ENCODE assay signal across 17 cellular contexts in genomic region chr2:144234115-144234772, GRCh38.
DNase-seq lines count a peak whose midpoint lies in the region; ATAC-seq and TF ChIP-seq lines count a peak whose summit lies in the region.
"Had no signal": no experiment of that assay in that cellular context is flagged by ENCODE, and none has a peak within 500 bp of the region (broad histone marks: within the 10 kb centered on the region; RNA-seq: fewer than 3 reads in every experiment).

No MANE protein-coding gene starts in this region.

- H3K9me3 ChIP-seq in DOHH2 (ENCODE audit: control insufficient read depth, insufficient read depth, low read length) (no peaks in the 10 kb centered on the region), thyroid gland (no peaks in the 10 kb centered on the region)
- H3K9me3 ChIP-seq: lower lobe of right lung, MG63, transverse colon had no signal

- H3K36me3 ChIP-seq in DOHH2 (ENCODE audit: control insufficient read depth, low read length) (peaks cover 35% of the 10 kb centered on the region), thyroid gland (no peaks in the 10 kb centered on the region)
- H3K36me3 ChIP-seq: lower lobe of right lung, MG63, transverse colon had no signal

- peaks cover 9% of the 10 kb centered on the region for H3F3A ChIP-seq in DOHH2 (ENCODE audit: control insufficient read depth, insufficient read depth)

- H3K4me1 Mint-ChIP-seq in activated T-helper 1 cell treated with anti-CD3 and anti-CD28 coated beads, Interleukin-12 subunit alpha, Interleukin-12 subunit beta, Interleukin-2, Interleukin-4 antibody, amounts not matched to agents 30 ng/mL and 10 ng/mL and 1 ng/mL, durations not matched to agents 14 hours and 24 hours and 36 hours (ENCODE audit: low read depth): peaks cover 71% of the 10 kb centered on the region
- H3K4me1 Mint-ChIP-seq in immature natural killer cell: peaks cover 45 to 66% of the 10 kb centered on the region in 2 donors

- peak overlapping the region; percentile 66 for H3K27ac Mint-ChIP-seq in activated T-helper 1 cell treated with anti-CD3 and anti-CD28 coated beads, Interleukin-12 subunit alpha, Interleukin-12 subunit beta, Interleukin-2, Interleukin-4 antibody, amounts not matched to agents 30 ng/mL and 10 ng/mL and 1 ng/mL, durations not matched to agents 14 hours and 24 hours and 36 hours
- H3K27ac Mint-ChIP-seq in immature natural killer cell: peak overlapping the region in 4 of 6 donors; percentile 13 to 54 (median 18)

- H3K4me3 ChIP-seq in DOHH2 (ENCODE audit: low read length) (0 out of 2 replicates have a peak overlapping the region, but pooled peaks have one; percentile 3), thyroid gland (replicated peaks in 1 of 3) (no peak overlapping the region)
- H3K4me3 ChIP-seq: coronary artery, lower lobe of right lung, MG63, transverse colon had no signal

- peaks cover 8% of the 10 kb centered on the region for H3K36me3 Mint-ChIP-seq in activated T-helper 1 cell treated with anti-CD3 and anti-CD28 coated beads, Interleukin-12 subunit alpha, Interleukin-12 subunit beta, Interleukin-2, Interleukin-4 antibody, amounts not matched to agents 30 ng/mL and 10 ng/mL and 1 ng/mL, durations not matched to agents 14 hours and 24 hours and 36 hours (ENCODE audit: low read depth)
- peaks cover 0 to 5% (median 0%) of the 10 kb centered on the region in 3 donors for H3K36me3 Mint-ChIP-seq in immature natural killer cell

- peaks cover 42% of the 10 kb centered on the region for H3K79me2 ChIP-seq in DOHH2 (ENCODE audit: control insufficient read depth, low read length)

- no peak for DNase-seq in activated T-helper 1 cell treated with anti-CD3 and anti-CD28 coated beads, Interleukin-12 subunit alpha, Interleukin-12 subunit beta, Interleukin-2, Interleukin-4 antibody, amounts not matched to agents 30 ng/mL and 10 ng/mL and 1 ng/mL, durations not matched to agents 14 hours and 24 hours and 36 hours (ENCODE audit: low spot score)
- DNase-seq in immature natural killer cell: no peak
- no peak for DNase-seq in NCI-H69 (lab: John Stamatoyannopoulos, UW)
- no peak for DNase-seq in thyroid gland
- DNase-seq in H4 (ENCODE audit: low spot score): no peak
- DNase-seq: DMS79 treated with DMSO at 0.1 percent for 48 hours; lower lobe of right lung; MG63; naive thymus-derived CD8-positive, alpha-beta T cell; NCI-H2081; NCI-H774; transverse colon had no signal

- no peak overlapping the region for H3K27ac ChIP-seq in DOHH2 (ENCODE audit: low read depth, low read length)
- no peak overlapping the region for H3K27ac ChIP-seq in thyroid gland
- H3K27ac ChIP-seq: coronary artery, lower lobe of right lung, RWPE1, transverse colon had no signal

- 81 to 86% methylated on average over 4 of the region's 4 CpGs for WGBS in thyroid gland, 2 donors

- H4K20me1 ChIP-seq in DOHH2 (ENCODE audit: control insufficient read depth, insufficient read depth, low read depth, low read length): no peaks in the 10 kb centered on the region

- peak overlapping the region; percentile 36 for H3K4me2 ChIP-seq in DOHH2 (ENCODE audit: low read length)

- ATAC-seq in HG03442 (IDR thresholded peaks at IDR 0.05; ENCODE audit: unreplicated experiment) (peak; percentile 39), GM21367 (IDR thresholded peaks at IDR 0.05; ENCODE audit: unreplicated experiment) (no peak)
- ATAC-seq: lower lobe of right lung; naive thymus-derived CD8-positive, alpha-beta T cell had no signal

- H3K4me1 ChIP-seq in DOHH2 (ENCODE audit: control insufficient read depth, low read length) (peaks cover 88% of the 10 kb centered on the region), thyroid gland (peaks cover 9 to 15% of the 10 kb centered on the region in 2 donors)
- H3K4me1 ChIP-seq: lower lobe of right lung had no signal

- H3K27me3 Mint-ChIP-seq in activated T-helper 1 cell treated with anti-CD3 and anti-CD28 coated beads, Interleukin-12 subunit alpha, Interleukin-12 subunit beta, Interleukin-2, Interleukin-4 antibody, amounts not matched to agents 30 ng/mL and 10 ng/mL and 1 ng/mL, durations not matched to agents 14 hours and 24 hours and 36 hours (ENCODE audit: insufficient read depth): no peaks in the 10 kb centered on the region
- no peaks in the 10 kb centered on the region for H3K27me3 Mint-ChIP-seq in immature natural killer cell (ENCODE audit: low read depth in 3 of 3)
- H3K27me3 Mint-ChIP-seq: naive thymus-derived CD8-positive, alpha-beta T cell had no signal

- H3K9me2 ChIP-seq in DOHH2 (replicated peaks; ENCODE audit: control insufficient read depth, low read length): no peaks in the 10 kb centered on the region

- peak overlapping the region; percentile 37 for H3K4me3 Mint-ChIP-seq in activated T-helper 1 cell treated with anti-CD3 and anti-CD28 coated beads, Interleukin-12 subunit alpha, Interleukin-12 subunit beta, Interleukin-2, Interleukin-4 antibody, amounts not matched to agents 30 ng/mL and 10 ng/mL and 1 ng/mL, durations not matched to agents 14 hours and 24 hours and 36 hours
- H3K4me3 Mint-ChIP-seq in immature natural killer cell: peak overlapping the region; percentile 2 to 76 (median 41)

- no peaks in the 10 kb centered on the region for H3K27me3 ChIP-seq in DOHH2 (ENCODE audit: control insufficient read depth, low read length)
- H3K27me3 ChIP-seq in thyroid gland: no peaks in the 10 kb centered on the region
- H3K27me3 ChIP-seq: MG63, transverse colon had no signal

- TF ChIP-seq CTCF in DOHH2 (IDR thresholded peaks at IDR 0.05; ENCODE audit: low read depth, low read length, poor library complexity, severe bottlenecking) (no peak), thyroid gland (IDR thresholded peaks at IDR 0.05) (no peak)

- H3K9me3 Mint-ChIP-seq in activated T-helper 1 cell treated with anti-CD3 and anti-CD28 coated beads, Interleukin-12 subunit alpha, Interleukin-12 subunit beta, Interleukin-2, Interleukin-4 antibody, amounts not matched to agents 30 ng/mL and 10 ng/mL and 1 ng/mL, durations not matched to agents 14 hours and 24 hours and 36 hours: no peaks in the 10 kb centered on the region
- no peaks in the 10 kb centered on the region for H3K9me3 Mint-ChIP-seq in immature natural killer cell

- no peak for TF ChIP-seq POLR2A in thyroid gland (IDR thresholded peaks at IDR 0.05)

- intact Hi-C loops in activated T-helper 1 cell treated with anti-CD3 and anti-CD28 coated beads, Interleukin-12 subunit alpha, Interleukin-12 subunit beta, Interleukin-2, Interleukin-4 antibody, amounts not matched to agents 30 ng/mL and 10 ng/mL and 1 ng/mL, durations not matched to agents 14 hours and 24 hours and 36 hours (cut with micrococcal nuclease): loop anchor here (5.0 kb wide), 1 partner anchor 37 kb away; no protein-coding TSS in a partner anchor
- intact Hi-C loops in thyroid gland (cut with DNase I): no loop called here
